In genomic region chr17:6691958-6692357, GRCh38 we compare ENCODE assay signal across 2 cellular contexts. TPM values are rescaled to one million over a fixed set of nuclear protein-coding genes. Genes with fewer than 3 reads are reported as not detected.
"Had no signal": no experiment of that assay in that cellular context is flagged by ENCODE, and none has a peak within 500 bp of the region (broad histone marks: within the 10 kb centered on the region; RNA-seq: fewer than 3 reads in every experiment).

No MANE protein-coding gene starts in this region.

RNA-seq across cellular contexts. Expression of gene SLC13A5, which starts 21.2 kb away (rescaled TPM):
- total RNA-seq: G401 had no signal
- polyA plus RNA-seq: GM12878 had no signal
